Comparison of ENCODE assay signal across 8 cellular contexts in the genomic region with DNA sequence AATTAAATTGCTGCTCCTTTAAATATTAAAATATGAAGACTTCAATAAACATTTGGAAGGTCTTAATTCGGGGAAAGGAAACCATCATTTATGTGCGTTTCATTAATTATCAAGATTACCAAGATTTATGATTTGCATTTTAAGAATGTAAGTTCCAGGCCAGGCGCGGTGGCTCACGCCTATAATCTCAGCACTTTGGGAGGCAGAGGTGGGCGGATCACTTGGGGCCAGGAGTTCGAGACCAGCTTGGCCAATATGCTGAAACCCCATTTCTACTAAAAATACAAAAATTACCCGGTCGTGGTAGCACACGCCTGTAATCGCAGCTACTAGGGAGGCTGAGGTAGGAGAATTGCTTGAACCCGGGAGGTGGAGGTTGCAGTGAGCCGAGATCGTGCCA. TPM values are rescaled to one million over a fixed set of nuclear protein-coding genes. Genes with fewer than 3 reads are reported as not detected.
DNase-seq lines count a peak whose midpoint lies in the region; ATAC-seq, FAIRE-seq and TF ChIP-seq lines count a peak whose summit lies in the region.
"Not testable (repeated sequence)": the region's sequence is repeated elsewhere in the genome, so short reads cannot be mapped to it uniquely, and the experiment has no call there.

No MANE protein-coding gene starts in this region.

- H2AK5ac ChIP-seq in IMR-90 (ENCODE audit: low read depth, low read length) = peak overlapping the region; percentile 69

- H3K23ac ChIP-seq in IMR-90 (ENCODE audit: low read depth, low read length) = not testable (repeated sequence)

- not testable (repeated sequence) for H3K27ac Mint-ChIP-seq in activated naive CD4-positive, alpha-beta T cell treated with anti-CD3 and anti-CD28 coated beads, Interleukin-2, amount 50 U/mL, for 24 hours; neural progenitor cell

- H3K4me3 ChIP-seq in BLaER1 treated with 17β-estradiol and CSF1 and Interleukin-3, amounts not matched to agents 10 nM and 100 nM; IMR-90 (ENCODE audit: insufficient read depth, low read depth, low read length); endothelial cell of umbilical vein (replicated peaks in 1 of 3; ENCODE audit: insufficient read depth in 1 of 3, low read depth in 1 of 3, low read length in 3 of 3); liver (ENCODE audit: low read depth in 1 of 3, low read length in 3 of 3); neural progenitor cell: not testable (repeated sequence)
- H3K4me3 ChIP-seq in SK-N-SH (ENCODE audit: low read depth in 2 of 2, low read length in 1 of 2) (peak overlapping the region in 1 of 2 experiments; percentile 61; a peak in 1 of 4 replicates), thoracic aorta (peak overlapping the region; percentile 75)

- H3K79me2 ChIP-seq in SK-N-SH (ENCODE audit: insufficient read depth); endothelial cell of umbilical vein (ENCODE audit: control insufficient read depth, insufficient read depth, low read length); neural progenitor cell (ENCODE audit: low read depth): not testable (repeated sequence)

- TF ChIP-seq POLR2A in IMR-90 (IDR thresholded peaks at IDR 0.05; ENCODE audit: low read depth, low read length); endothelial cell of umbilical vein (IDR thresholded peaks at IDR 0.05; ENCODE audit: low read depth, low read length): not testable (repeated sequence)

- ATAC-seq in IMR-90 (ENCODE audit: low read depth); thoracic aorta (ENCODE audit: insufficient number of reproducible peaks, low FRiP score, low read depth): not testable (repeated sequence)

- not testable (repeated sequence) for H2AK9ac ChIP-seq in IMR-90 (replicated peaks; ENCODE audit: low read depth, low read length, poor library complexity)

- dilution Hi-C loops in IMR-90 (cut with HindIII; ENCODE audit: low sequenced_read_pairs, unreplicated experiment); endothelial cell of umbilical vein (cut with MboI; ENCODE audit: extremely low pct_ligation_motif_present, low sequenced_read_pairs): not testable (repeated sequence)

- H3K56ac ChIP-seq in IMR-90 (ENCODE audit: extremely low read depth, insufficient read depth, low read length) = not testable (repeated sequence)

- H3K9me1 ChIP-seq in IMR-90 (ENCODE audit: insufficient read depth, low read length); endothelial cell of umbilical vein (replicated peaks; ENCODE audit: control insufficient read depth, extremely low read depth, insufficient read depth, low read length): not testable (repeated sequence)

- in situ Hi-C loops in IMR-90 (cut with MboI; ENCODE audit: low sequenced_read_pairs) = not testable (repeated sequence)

- H2BK5ac ChIP-seq in IMR-90 (ENCODE audit: low read depth, low read length, poor library complexity, severe bottlenecking) = peak overlapping the region; percentile 99

- H3K4me1 ChIP-seq in BLaER1 treated with 17β-estradiol and CSF1 and Interleukin-3, amounts not matched to agents 10 nM and 100 nM = peaks cover 8 to 50% (median 18%) of the 10 kb centered on the region in 10 experiments; a peak in 18 of 20 replicates
- peaks cover 18% of the 10 kb centered on the region for H3K4me1 ChIP-seq in IMR-90 (ENCODE audit: control insufficient read depth, insufficient read depth, low read length)
- H3K4me1 ChIP-seq in SK-N-SH (ENCODE audit: control insufficient read depth in 1 of 2, insufficient read depth in 2 of 2, low read depth in 1 of 2, low read length in 1 of 2) = peaks cover 24 to 25% of the 10 kb centered on the region in 2 experiments
- H3K4me1 ChIP-seq in endothelial cell of umbilical vein (ENCODE audit: control insufficient read depth, extremely low read depth, insufficient read depth, low read length) = peaks cover 49% of the 10 kb centered on the region
- H3K4me1 ChIP-seq in liver (ENCODE audit: control insufficient read depth in 4 of 4, insufficient read depth in 4 of 4, low read length in 3 of 4) = peaks cover 9 to 27% (median 16%) of the 10 kb centered on the region in 4 donors
- H3K4me1 ChIP-seq in neural progenitor cell = not testable (repeated sequence)
- peaks cover 12 to 28% of the 10 kb centered on the region in 2 donors for H3K4me1 ChIP-seq in thoracic aorta (ENCODE audit: control insufficient read depth in 1 of 2, low read depth in 2 of 2)

- not testable (repeated sequence) for BruUV-seq in IMR-90 (replicated peaks; lab: Mats Ljungman, UMichigan); endothelial cell of umbilical vein (replicated peaks; lab: Mats Ljungman, UMichigan)

- not testable (repeated sequence) for H3K9me2 ChIP-seq in SK-N-SH

- H3K9me3 ChIP-seq in BLaER1 treated with 17β-estradiol and CSF1 and Interleukin-3, amounts not matched to agents 10 nM and 100 nM (replicated peaks in 1 of 11); IMR-90 (ENCODE audit: control insufficient read depth, insufficient read depth, low read length); SK-N-SH; endothelial cell of umbilical vein (replicated peaks; ENCODE audit: control insufficient read depth, insufficient read depth, low read length); liver (ENCODE audit: control insufficient read depth in 4 of 4, low read length in 3 of 4); neural progenitor cell (ENCODE audit: low read depth); thoracic aorta: not testable (repeated sequence)

- intact Hi-C loops in IMR-90 (cut with micrococcal nuclease) (loop anchor here (1.0 kb wide), 2 partner anchors 20 to 26 kb away; no protein-coding TSS in a partner anchor), endothelial cell of umbilical vein (cut with micrococcal nuclease) (loop anchor here (1.0 to 5.0 kb wide), 5 partner anchors 17 to 273 kb away; a partner anchor contains a TSS)

- H3K27ac ChIP-seq in BLaER1 treated with 17β-estradiol and CSF1 and Interleukin-3, amounts not matched to agents 10 nM and 100 nM; IMR-90 (ENCODE audit: insufficient read depth, low read length); neural progenitor cell: not testable (repeated sequence)
- H3K27ac ChIP-seq in SK-N-SH (ENCODE audit: low read depth in 2 of 2, low read length in 1 of 2) (peak overlapping the region in 1 of 2 experiments; percentile 99; a peak in 3 of 4 replicates), endothelial cell of umbilical vein (ENCODE audit: insufficient read depth, low read depth, low read length) (peak overlapping the region; percentile 90), liver (ENCODE audit: low read depth in 1 of 2, low read length in 2 of 2) (peak overlapping the region; percentile 91 to 96), thoracic aorta (peak overlapping the region in 1 of 2 donors; percentile 95)

- FAIRE-seq in endothelial cell of umbilical vein (lab: Jason Lieb, UNC) = not testable (repeated sequence)

- not testable (repeated sequence) for DNase-seq in IMR-90; SK-N-SH; endothelial cell of umbilical vein (ENCODE audit: low read depth, low spot score); neural progenitor cell (ENCODE audit: low spot score); thoracic aorta (ENCODE audit: low spot score)

- H3K9ac ChIP-seq in BLaER1 treated with 17β-estradiol and CSF1 and Interleukin-3, amounts not matched to agents 10 nM and 100 nM; IMR-90 (ENCODE audit: low read depth, low read length); endothelial cell of umbilical vein (replicated peaks; ENCODE audit: extremely low read depth, insufficient read depth, low read length); liver (ENCODE audit: low read depth in 1 of 2, low read length in 2 of 2); neural progenitor cell: not testable (repeated sequence)
- H3K9ac ChIP-seq in SK-N-SH = peak overlapping the region; percentile 17; the same call in 1 of the 2 replicates

- peak overlapping the region in 9 of 11 experiments; percentile 73 to 87 (median 77); a peak in 7 of 22 replicates for H3K4me2 ChIP-seq in BLaER1 treated with 17β-estradiol and CSF1 and Interleukin-3, amounts not matched to agents 10 nM and 100 nM
- H3K4me2 ChIP-seq in IMR-90 (ENCODE audit: low read depth, low read length) = not testable (repeated sequence)
- H3K4me2 ChIP-seq in SK-N-SH = peak overlapping the region; percentile 80; the same call in 1 of the 2 replicates
- peak overlapping the region; percentile 62 for H3K4me2 ChIP-seq in endothelial cell of umbilical vein (ENCODE audit: insufficient read depth, low read length)
- peak overlapping the region; percentile 74 for H3K4me2 ChIP-seq in neural progenitor cell

- CTCF ChIA-PET in IMR-90 (lab: Yijun Ruan, JAX) = interaction anchor here (0.9 kb wide), 1 partner anchor 29 kb away, joined by 3 read pairs; no protein-coding TSS in a partner anchor
- CTCF ChIA-PET in SK-N-SH (lab: Yijun Ruan, JAX) = interaction anchor here (2.3 kb wide), 1 partner anchor 30 kb away, joined by 6 read pairs; no protein-coding TSS in a partner anchor
- CTCF ChIA-PET in endothelial cell of umbilical vein (lab: Charles Lee) = interaction anchor here (0.7 to 4.4 kb wide), 7 partner anchors 18 to 41 kb away, joined by 3 to 31 read pairs (median 4); no protein-coding TSS in a partner anchor

- not testable (repeated sequence) for H3K36me3 Mint-ChIP-seq in activated naive CD4-positive, alpha-beta T cell treated with anti-CD3 and anti-CD28 coated beads, Interleukin-2, amount 50 U/mL, for 24 hours; neural progenitor cell

- H3F3A ChIP-seq in SK-N-SH (replicated peaks; ENCODE audit: insufficient read depth) (peaks cover 48% of the 10 kb centered on the region), neural progenitor cell (ENCODE audit: low read depth) (peaks cover 14% of the 10 kb centered on the region)

- not testable (repeated sequence) for H3K27me3 ChIP-seq in BLaER1 treated with 17β-estradiol and CSF1 and Interleukin-3, amounts not matched to agents 10 nM and 100 nM; IMR-90 (ENCODE audit: control insufficient read depth, insufficient read depth, low read length); SK-N-SH (ENCODE audit: insufficient read depth); endothelial cell of umbilical vein (ENCODE audit: control insufficient read depth in 2 of 2, insufficient read depth in 2 of 2, low read length in 2 of 2); liver (ENCODE audit: control insufficient read depth in 4 of 4, insufficient read depth in 4 of 4, low read length in 3 of 4); neural progenitor cell; thoracic aorta (replicated peaks; ENCODE audit: insufficient read depth)

- not testable (repeated sequence) for H4K5ac ChIP-seq in IMR-90 (ENCODE audit: low read depth, low read length)

- H3K4me1 Mint-ChIP-seq in activated naive CD4-positive, alpha-beta T cell treated with anti-CD3 and anti-CD28 coated beads, Interleukin-2, amount 50 U/mL, for 24 hours = peaks cover 32% of the 10 kb centered on the region
- peaks cover 42% of the 10 kb centered on the region for H3K4me1 Mint-ChIP-seq in neural progenitor cell

- not testable (repeated sequence) for H3K18ac ChIP-seq in IMR-90 (ENCODE audit: low read depth, low read length)

- peak overlapping the region; percentile 47; the same call in 1 of the 2 replicates for H4K91ac ChIP-seq in IMR-90 (ENCODE audit: insufficient read depth, low read depth, low read length)

- not testable (repeated sequence) for H3K9me3 Mint-ChIP-seq in activated naive CD4-positive, alpha-beta T cell treated with anti-CD3 and anti-CD28 coated beads, Interleukin-2, amount 50 U/mL, for 24 hours; neural progenitor cell

- peak overlapping the region; percentile 46; the same call in 1 of the 3 replicates for H2BK15ac ChIP-seq in IMR-90 (ENCODE audit: low read depth, low read length)

- POLR2A ChIA-PET in IMR-90 (lab: Charles Lee; ENCODE audit: unreplicated experiment) = interaction anchor here (0.8 to 1.7 kb wide), 5 partner anchors 18 to 121 kb away, joined by 3 to 7 read pairs (median 4); no protein-coding TSS in a partner anchor
- POLR2A ChIA-PET in SK-N-SH (lab: Yijun Ruan, JAX) = interaction anchor here (0.9 to 2.5 kb wide), 6 partner anchors 18 to 1229 kb away, joined by 3 to 15 read pairs (median 6); no protein-coding TSS in a partner anchor
- POLR2A ChIA-PET in endothelial cell of umbilical vein (lab: Charles Lee) = interaction anchor here (1.0 to 3.5 kb wide), 7 partner anchors 18 to 41 kb away, joined by 6 to 28 read pairs (median 9); no protein-coding TSS in a partner anchor

- peak overlapping the region; percentile 47 for H3K4me3 Mint-ChIP-seq in activated naive CD4-positive, alpha-beta T cell treated with anti-CD3 and anti-CD28 coated beads, Interleukin-2, amount 50 U/mL, for 24 hours
- H3K4me3 Mint-ChIP-seq in neural progenitor cell = not testable (repeated sequence)

- WGBS in IMR-90 (ENCODE audit: extremely low coverage in 2 of 2, insufficient read length in 1 of 2), 2 experiments = 83% methylated on average over 1 of the region's 14 CpGs; no CpG with 5 or more reads in 1 of the 2 experiments
- WGBS in SK-N-SH (ENCODE audit: low lambda C conversion rate) = 79% methylated on average over 14 of the region's 14 CpGs
- WGBS in liver = 92% methylated on average over 14 of the region's 14 CpGs

- peak overlapping the region; percentile 51 for H2BK120ac ChIP-seq in IMR-90 (ENCODE audit: low read depth, low read length)

- H3K14ac ChIP-seq in IMR-90 (replicated peaks; ENCODE audit: low read depth, low read length) = not testable (repeated sequence)

- peak overlapping the region; percentile 99; the same call in 1 of the 2 replicates for H3K4ac ChIP-seq in IMR-90 (ENCODE audit: low read depth, low read length)

- not testable (repeated sequence) for TF ChIP-seq EP300 in SK-N-SH (IDR thresholded peaks at IDR 0.05; ENCODE audit: borderline replicate concordance in 1 of 2, low read depth in 1 of 2, low read length in 1 of 2)

- not testable (repeated sequence) for TF ChIP-seq CTCF in IMR-90 (conservative IDR thresholded peaks at IDR 0.05; ENCODE audit: low read depth, low read length); SK-N-SH (IDR thresholded peaks at IDR 0.05); endothelial cell of umbilical vein (IDR thresholded peaks at IDR 0.05; ENCODE audit: extremely low read depth in 1 of 2, insufficient read depth in 1 of 2, low read depth in 1 of 2, low read length in 2 of 2); liver (IDR thresholded peaks at IDR 0.05; ENCODE audit: low read depth, low read length, missing input control); neural progenitor cell (IDR thresholded peaks at IDR 0.05); thoracic aorta (IDR thresholded peaks at IDR 0.05)

- not testable (repeated sequence) for TF ChIP-seq RAD21 in IMR-90 (IDR thresholded peaks at IDR 0.05; ENCODE audit: low read length); SK-N-SH (IDR thresholded peaks at IDR 0.05; ENCODE audit: low read length); liver (IDR thresholded peaks at IDR 0.05)

- not testable (repeated sequence) for H3K36me3 ChIP-seq in BLaER1 treated with 17β-estradiol and CSF1 and Interleukin-3, amounts not matched to agents 10 nM and 100 nM; IMR-90 (ENCODE audit: control insufficient read depth, insufficient read depth, low read length); SK-N-SH (replicated peaks in 1 of 2; ENCODE audit: control insufficient read depth in 1 of 2, insufficient read depth in 2 of 2, low read length in 1 of 2); endothelial cell of umbilical vein (ENCODE audit: control insufficient read depth in 2 of 2, extremely low read depth in 1 of 2, insufficient read depth in 2 of 2, low read length in 2 of 2); liver (ENCODE audit: control insufficient read depth in 4 of 4, insufficient read depth in 3 of 4, low read depth in 1 of 4, low read length in 3 of 4); neural progenitor cell; thoracic aorta

- not testable (repeated sequence) for H2AFZ ChIP-seq in IMR-90 (replicated peaks; ENCODE audit: low read length, poor library complexity); endothelial cell of umbilical vein (ENCODE audit: low read depth, low read length); neural progenitor cell (replicated peaks)
- peak overlapping the region; percentile 93; the same call in 1 of the 2 replicates for H2AFZ ChIP-seq in SK-N-SH (ENCODE audit: low read depth)

- peak overlapping the region; percentile 1 to 47; a peak in 2 of 4 replicates for H4K8ac ChIP-seq in IMR-90 (ENCODE audit: low read depth in 2 of 2, low read length in 2 of 2)

- H2BK20ac ChIP-seq in IMR-90 (ENCODE audit: low read depth, low read length) = peak overlapping the region; percentile 11; the same call in 1 of the 2 replicates

- not testable (repeated sequence) for H3K27me3 Mint-ChIP-seq in activated naive CD4-positive, alpha-beta T cell treated with anti-CD3 and anti-CD28 coated beads, Interleukin-2, amount 50 U/mL, for 24 hours; neural progenitor cell (ENCODE audit: insufficient read depth, low read depth)

- not testable (repeated sequence) for H4K20me1 ChIP-seq in BLaER1 treated with 17β-estradiol and CSF1 and Interleukin-3, amounts not matched to agents 10 nM and 100 nM; IMR-90 (ENCODE audit: insufficient read depth, low read length); SK-N-SH (ENCODE audit: insufficient read depth); endothelial cell of umbilical vein (replicated peaks; ENCODE audit: control insufficient read depth, extremely low read depth, insufficient read depth, low read length); neural progenitor cell (ENCODE audit: low read depth)

- H3K79me1 ChIP-seq in IMR-90 (ENCODE audit: low read depth in 1 of 2, low read length in 2 of 2) = peaks cover 10 to 15% of the 10 kb centered on the region in 2 experiments; a peak in 3 of 4 replicates

RNA-seq across cellular contexts. Expression of a gene that starts 21.7 kb away (rescaled TPM):
- total RNA-seq in IMR-90 (2012; rRNA removed) (1,331 and 2,388 TPM in 2 replicates), endothelial cell of umbilical vein (1,125 and 1,147 TPM in 2 replicates), liver (100 to 1,000 TPM; 268 to 308 TPM), neural progenitor cell (ENCODE audit: low replicate concordance) (229 and 358 TPM in 2 replicates), thoracic aorta (1,000 to 10,000 TPM; 1,541 to 1,574 TPM)
- polyA plus RNA-seq in IMR-90 (2012; rRNA removed) (1,631 and 2,066 TPM in 2 replicates), SK-N-SH (2012; rRNA removed) (666 and 846 TPM in 2 replicates), endothelial cell of umbilical vein (313 and 424 TPM in 2 replicates), liver (100 to 1,000 TPM; 109 to 174 TPM)
- polyA plus RNA-seq in IMR-90 (2012; cell fraction: cytosol; rRNA removed) = 248 and 281 TPM in 2 replicates
- polyA plus RNA-seq in IMR-90 (2012; cell fraction: nucleus; rRNA removed; ENCODE audit: low replicate concordance) = 53.9 and 506 TPM in 2 replicates
- 1,012 and 1,342 TPM in 2 replicates for polyA plus RNA-seq in SK-N-SH (2012; cell fraction: cytosol; rRNA removed)
- 162 and 438 TPM in 2 replicates for polyA plus RNA-seq in SK-N-SH (2012; cell fraction: nucleus; rRNA removed)
- 480 and 502 TPM in 2 replicates for polyA plus RNA-seq in endothelial cell of umbilical vein (2011; cell fraction: cytosol; rRNA removed)
- polyA plus RNA-seq in endothelial cell of umbilical vein (2011; cell fraction: nucleus; rRNA removed) = 255 and 459 TPM in 2 replicates
- polyA plus RNA-seq in endothelial cell of umbilical vein (2012) = 1,054 and 1,144 TPM in 2 replicates
- polyA minus RNA-seq in endothelial cell of umbilical vein = 909 and 1,209 TPM in 2 replicates
- 134 TPM for polyA minus RNA-seq in endothelial cell of umbilical vein (2011; cell fraction: cytosol; rRNA and poly(A)+ RNA removed)
- 270 and 336 TPM in 2 replicates for polyA minus RNA-seq in endothelial cell of umbilical vein (2011; cell fraction: nucleus; rRNA and poly(A)+ RNA removed)
